Comparison of ENCODE assay signal across 8 cellular contexts in the genomic region with DNA sequence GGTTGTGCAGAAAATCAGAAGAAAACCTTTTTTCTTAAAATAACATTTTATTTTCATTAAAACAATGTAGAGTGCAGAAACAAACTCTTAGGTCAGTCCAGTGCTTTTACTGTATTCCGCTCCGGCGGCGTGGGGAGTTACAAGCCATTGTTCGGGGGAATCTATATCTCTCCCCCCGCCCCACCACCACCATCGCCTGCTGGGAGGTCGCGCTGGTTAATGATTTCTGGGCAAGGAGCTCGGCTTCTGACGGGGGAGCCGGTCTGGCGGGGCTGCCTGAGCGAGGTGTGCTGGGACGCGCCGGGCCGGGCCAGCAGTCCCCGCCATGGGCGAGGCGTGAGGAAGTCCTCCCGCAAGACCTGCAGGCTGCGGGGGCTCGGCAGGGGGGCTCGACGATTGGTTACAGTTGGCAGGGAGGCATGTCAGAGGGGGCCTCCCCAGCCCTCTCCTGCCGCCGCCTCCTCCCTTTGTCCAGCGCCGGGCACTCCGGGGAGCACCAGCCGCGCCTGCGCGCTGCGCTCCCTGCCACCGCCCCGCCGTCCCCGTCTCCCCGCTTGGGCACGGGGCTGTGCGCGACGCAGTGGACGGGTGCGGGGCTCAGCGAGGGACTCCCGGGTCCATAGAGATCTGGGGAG.
DNase-seq lines count a peak whose midpoint lies in the region; TF ChIP-seq lines count a peak whose summit lies in the region.

No MANE protein-coding gene starts in this region.

- peaks cover 10% of the 10 kb centered on the region; the same call in 1 of the 2 replicates for H3K36me3 ChIP-seq in KMS-11 (ENCODE audit: insufficient read depth)
- H3K36me3 ChIP-seq in brain microvascular endothelial cell (replicated peaks) = peaks cover 18% of the 10 kb centered on the region
- no peaks in the 10 kb centered on the region for H3K36me3 ChIP-seq in iPS-15b (ENCODE audit: control insufficient read depth, insufficient read depth, low read length)

- TF ChIP-seq CTCF in KMS-11 (conservative IDR thresholded peaks at IDR 0.05; ENCODE audit: low read depth, low read length) (no peak), brain microvascular endothelial cell (IDR thresholded peaks at IDR 0.05; ENCODE audit: low read depth, low read length, missing control alignments) (no peak)

- peaks cover 40% of the 10 kb centered on the region for H3K79me2 ChIP-seq in KMS-11 (ENCODE audit: insufficient read depth, low read depth)

- H3K9me3 ChIP-seq in iPS-15b (ENCODE audit: control insufficient read depth, insufficient read depth, low read length) = no peaks in the 10 kb centered on the region

- H3K27ac ChIP-seq in KMS-11 = peak overlapping the region; percentile 99
- H3K27ac ChIP-seq in brain microvascular endothelial cell = peak overlapping the region; percentile 89

- H3K4me2 ChIP-seq in KMS-11 = peak overlapping the region; percentile 100

- H3K9ac ChIP-seq in KMS-11 = peak overlapping the region; percentile 87
- H3K9ac ChIP-seq in iPS-15b (ENCODE audit: low read depth, low read length) = no peak overlapping the region

- no peak overlapping the region for H3K4me3 ChIP-seq in KMS-11 (IDR thresholded peaks at IDR 0.05; ENCODE audit: insufficient read depth, low read depth, low read length)
- H3K4me3 ChIP-seq in brain microvascular endothelial cell (ENCODE audit: low read depth, low read length) = peak overlapping the region; percentile 100
- peak overlapping the region; percentile 45 for H3K4me3 ChIP-seq in iPS-15b (ENCODE audit: low read depth, low read length)

- H4K20me1 ChIP-seq in KMS-11 (ENCODE audit: insufficient read depth) = no peaks in the 10 kb centered on the region

- H2AFZ ChIP-seq in KMS-11 (ENCODE audit: low read depth) = peak overlapping the region; percentile 75

- H3K27me3 ChIP-seq in KMS-11 (ENCODE audit: insufficient read depth, low read depth) (no peaks in the 10 kb centered on the region), brain microvascular endothelial cell (replicated peaks) (no peaks in the 10 kb centered on the region), iPS-15b (ENCODE audit: control insufficient read depth, insufficient read depth, low read length) (peaks cover 70% of the 10 kb centered on the region)

- peaks cover 19% of the 10 kb centered on the region for H3K4me1 ChIP-seq in KMS-11 (ENCODE audit: low read depth, poor library complexity, severe bottlenecking)
- H3K4me1 ChIP-seq in iPS-15b (ENCODE audit: control insufficient read depth, insufficient read depth, low read length) = peaks cover 31% of the 10 kb centered on the region

- in situ Hi-C loops in brain microvascular endothelial cell (cut with HindIII; ENCODE audit: low pct_ligation_motif_present, low sequenced_read_pairs) = loop anchor here (25.0 kb wide), 1 partner anchor 109 kb away; no protein-coding TSS in a partner anchor

- DNase-seq in NCI-H187 (lab: John Stamatoyannopoulos, UW) (peak; percentile 31 to 55), NCI-H187 treated with DMSO at 0.1 percent for 48 hours (lab: John Stamatoyannopoulos, UW) (no peak), T-helper 1 cell (peak in 4 of 5 donors; percentile 5 to 21 (median 17)), brain microvascular endothelial cell (peak; percentile 58), retina (peak; percentile 94), NCI-H1694 treated with DMSO at 0.1 percent for 48 hours (lab: John Stamatoyannopoulos, UW) (no peak)

Comparison
In these comparisons a context has a peak if more than half of its experiments do, and no peak if none do; other contexts are left out.
1. DNase-seq: peak in NCI-H187 (2 of 2), T-helper 1 cell (4 of 5), brain microvascular endothelial cell (single experiment) and retina (single experiment); none in NCI-H187 treated with DMSO at 0.1 percent for 48 hours (single experiment) and NCI-H1694 treated with DMSO at 0.1 percent for 48 hours (single experiment).